ENCODE assay signal across 24 cellular contexts in genomic region chr19:2129486-2129885, GRCh38. TPM values are rescaled to one million over a fixed set of nuclear protein-coding genes. Genes with fewer than 3 reads are reported as not detected.
DNase-seq lines count a peak whose midpoint lies in the region; ATAC-seq and TF ChIP-seq lines count a peak whose summit lies in the region.
"Had no signal": no experiment of that assay in that cellular context is flagged by ENCODE, and none has a peak within 500 bp of the region (broad histone marks: within the 10 kb centered on the region; RNA-seq: fewer than 3 reads in every experiment).

No MANE protein-coding gene starts in this region.

- H3K4me3 ChIP-seq in heart left ventricle (no peak overlapping the region), lower lobe of right lung (no peak overlapping the region), mammary epithelial cell (replicated peaks in 1 of 3; ENCODE audit: insufficient read depth in 1 of 3, low read depth in 2 of 3, low read length in 3 of 3) (no peak overlapping the region), PC-9 (no peak overlapping the region)
- H3K4me3 ChIP-seq: GM23338, Peyer's patch had no signal

- POLR2A ChIA-PET in PC-9 (lab: Charles Lee; ENCODE audit: unreplicated experiment): no interaction called here

- H4K20me1 ChIP-seq in mammary epithelial cell (ENCODE audit: insufficient read depth, low read length) (no peaks in the 10 kb centered on the region), PC-9 (ENCODE audit: insufficient read depth) (0 out of 2 replicates have a peak, but pooled peaks cover under 1% of the 10 kb centered on the region)

- no peaks in the 10 kb centered on the region for H3K9me3 ChIP-seq in heart left ventricle
- no peaks in the 10 kb centered on the region for H3K9me3 ChIP-seq in lower lobe of right lung
- H3K9me3 ChIP-seq in mammary epithelial cell (replicated peaks; ENCODE audit: insufficient read depth, low read length): no peaks in the 10 kb centered on the region
- H3K9me3 ChIP-seq in PC-9 (ENCODE audit: insufficient read depth, low read depth): no peaks in the 10 kb centered on the region
- H3K9me3 ChIP-seq: Peyer's patch had no signal

- in situ Hi-C loops in mammary epithelial cell (cut with MboI; ENCODE audit: low sequenced_read_pairs in 2 of 2): no loop called here

- no peak for TF ChIP-seq CTCF in heart left ventricle (IDR thresholded peaks at IDR 0.05)
- TF ChIP-seq CTCF in lower lobe of right lung (IDR thresholded peaks at IDR 0.05): no peak
- no peak for TF ChIP-seq CTCF in mammary epithelial cell (conservative IDR thresholded peaks at IDR 0.05 in 1 of 2, IDR thresholded peaks at IDR 0.05 in 1 of 2; ENCODE audit: extremely low read depth in 1 of 2, insufficient read depth in 1 of 2, low read depth in 1 of 2, low read length in 2 of 2)
- no peak for TF ChIP-seq CTCF in PC-9 (conservative IDR thresholded peaks at IDR 0.05)

- H3K36me3 ChIP-seq in heart left ventricle (peaks cover 0 to 88% (median 62%) of the 10 kb centered on the region in 9 donors), lower lobe of right lung (peaks cover 90% of the 10 kb centered on the region), mammary epithelial cell (ENCODE audit: insufficient read depth, low read length) (peaks cover 24% of the 10 kb centered on the region), PC-9 (ENCODE audit: low read depth) (no peaks in the 10 kb centered on the region)

- intact Hi-C loops in Right ventricle myocardium inferior (cut with DNase I): no loop called here
- intact Hi-C loops in cardiac septum (cut with DNase I): no loop called here
- intact Hi-C loops in heart left ventricle (cut with DNase I): no loop called here
- intact Hi-C loops in lower lobe of right lung (cut with DNase I): no loop called here
- intact Hi-C loops in mammary epithelial cell (cut with micrococcal nuclease): no loop called here
- intact Hi-C loops in PC-9 (cut with micrococcal nuclease; ENCODE audit: unreplicated experiment): no loop called here

- 62 to 100% (median 75%) methylated on average over 3 to 11 of the region's 11 CpGs for WGBS in heart left ventricle, 4 donors
- 86% methylated on average over 11 of the region's 11 CpGs for WGBS in mammary epithelial cell (ENCODE audit: low coverage, missing lambda C conversion rate)

- H3K27ac ChIP-seq in heart left ventricle: peak overlapping the region in 11 of 12 donors; percentile 49 to 96 (median 72)
- H3K27ac ChIP-seq in lower lobe of right lung: no peak overlapping the region
- no peak overlapping the region for H3K27ac ChIP-seq in mammary epithelial cell (ENCODE audit: insufficient read depth, low read depth, low read length)
- no peak overlapping the region for H3K27ac ChIP-seq in PC-9
- H3K27ac ChIP-seq: 22Rv1, C4-2B, Peyer's patch had no signal

- BruUV-seq in mammary epithelial cell (replicated peaks; lab: Mats Ljungman, UMichigan) (no TSS peak), PC-9 (replicated peaks; lab: Mats Ljungman, UMichigan) (no TSS peak)

- CTCF ChIA-PET in mammary epithelial cell (lab: Charles Lee; ENCODE audit: low non-redundant PET) (no interaction called here), PC-9 (lab: Charles Lee) (no interaction called here)

- H3K4me2 ChIP-seq in mammary epithelial cell (ENCODE audit: insufficient read depth, low read depth, low read length): no peak overlapping the region
- H3K4me2 ChIP-seq in PC-9: no peak overlapping the region
- H3K4me2 ChIP-seq: GM23338 had no signal

- H3K9me2 ChIP-seq in PC-9 (ENCODE audit: insufficient read depth): no peaks in the 10 kb centered on the region

- no peak overlapping the region for H3K9ac ChIP-seq in mammary epithelial cell (ENCODE audit: insufficient read depth, low read length)

- H2AFZ ChIP-seq in mammary epithelial cell (ENCODE audit: low read depth, low read length): no peak overlapping the region
- H2AFZ ChIP-seq in PC-9: no peak overlapping the region
- H2AFZ ChIP-seq: GM23338 had no signal

- peaks cover 56% of the 10 kb centered on the region for H3K79me2 ChIP-seq in mammary epithelial cell (ENCODE audit: insufficient read depth, low read length)
- no peaks in the 10 kb centered on the region for H3K79me2 ChIP-seq in PC-9 (ENCODE audit: low read depth)

- DNase-seq in Right ventricle myocardium inferior (ENCODE audit: missing footprints) (peak; percentile 77), cardiac septum (ENCODE audit: low spot score) (no peak), heart left ventricle (peak in 4 of 5 donors; percentile 39 to 91 (median 78)), lower lobe of right lung (peak; percentile 28), H4 (ENCODE audit: low spot score) (no peak), LoVo (ENCODE audit: low spot score) (no peak), mammary epithelial cell (no peak), PC-9 (no peak)
- DNase-seq: AML-193; EL; GF-D8; MM.1S; NCI-H1092; NCI-H1436 treated with DMSO at 0.1 percent for 48 hours; NCI-H2029; NCI-H2227 treated with DMSO at 0.1 percent for 48 hours; NCI-H510A treated with DMSO at 0.1 percent for 48 hours; NCI-H774; NK-92 treated with Interleukin-12 subunit alpha and Interleukin-12 subunit beta, amount 100 ng/mL, for 24 hours; Peyer's patch had no signal

- TF ChIP-seq POLR2A in heart left ventricle (IDR thresholded peaks at IDR 0.05): no peak

- dilution Hi-C loops in mammary epithelial cell (cut with HindIII; ENCODE audit: low sequenced_read_pairs): no loop called here

- H3K4me1 ChIP-seq in heart left ventricle: peaks cover 0 to 32% (median 15%) of the 10 kb centered on the region in 12 donors
- H3K4me1 ChIP-seq in lower lobe of right lung: no peaks in the 10 kb centered on the region
- no peaks in the 10 kb centered on the region for H3K4me1 ChIP-seq in mammary epithelial cell (ENCODE audit: insufficient read depth, low read length)
- H3K4me1 ChIP-seq in PC-9 (replicated peaks; ENCODE audit: insufficient read depth): no peaks in the 10 kb centered on the region
- H3K4me1 ChIP-seq: Peyer's patch had no signal

- no peaks in the 10 kb centered on the region for H3F3A ChIP-seq in PC-9 (ENCODE audit: insufficient read depth, low read depth)

- peak; percentile 67 for ATAC-seq in Right ventricle myocardium inferior
- ATAC-seq in heart left ventricle: peak; percentile 58 to 81 (median 74)
- no peak for ATAC-seq in lower lobe of right lung
- ATAC-seq: GM23338, HCT116 had no signal

- H3K27me3 ChIP-seq in heart left ventricle: no peaks in the 10 kb centered on the region
- no peaks in the 10 kb centered on the region for H3K27me3 ChIP-seq in lower lobe of right lung (ENCODE audit: low read depth)
- no peaks in the 10 kb centered on the region for H3K27me3 ChIP-seq in mammary epithelial cell (ENCODE audit: insufficient read depth, low read length)
- no peaks in the 10 kb centered on the region for H3K27me3 ChIP-seq in PC-9 (ENCODE audit: insufficient read depth, low read depth)
- H3K27me3 ChIP-seq: Peyer's patch had no signal

RNA-seq across cellular contexts. Expression of gene AP3D1, which starts 21.9 kb away (rescaled TPM):
- total RNA-seq in Right ventricle myocardium inferior (71.8 TPM), cardiac septum (89.0 TPM), heart left ventricle (100 to 1,000 TPM in 5 of 9 donors, 10 to 100 TPM in 4; 63.1 to 116 (median 103) TPM), lower lobe of right lung (99.5 TPM), mammary epithelial cell (100 to 1,000 TPM; 124 to 143 TPM), PC-9 (2021) (75.5 and 87.2 TPM in 2 replicates)
- polyA plus RNA-seq in heart left ventricle (100 to 1,000 TPM in 1 of 2 donors, 10 to 100 TPM in 1; 66.3 to 124 TPM), mammary epithelial cell (95.6 TPM)
- total RNA-seq in H4 (2014; rRNA removed; shearing (Covaris generic)): 51.0 and 60.4 TPM in 2 replicates
- 288 TPM for polyA minus RNA-seq in mammary epithelial cell

RNA-seq across cellular contexts. Expression of gene IZUMO4, which starts 32.8 kb away (rescaled TPM):
- total RNA-seq in Right ventricle myocardium inferior (1.4 TPM), cardiac septum (4.3 TPM), heart left ventricle (1 to 10 TPM in 8 of 9 donors, not detected in 1; 1.7 to 6.2 (median 2.3) TPM), lower lobe of right lung (7.4 TPM), mammary epithelial cell (10 to 100 TPM in 1 of 2 donors, 1 to 10 TPM in 1; 1.2 to 11.2 TPM), PC-9 (2021) (1.5 and 2.4 TPM in 2 replicates)
- polyA plus RNA-seq in heart left ventricle (1 to 10 TPM; 4.4 to 5.8 TPM), mammary epithelial cell (12.6 TPM)
- total RNA-seq in H4 (2014; rRNA removed; shearing (Covaris generic)): 1.3 and 4.2 TPM in 2 replicates
- polyA minus RNA-seq in mammary epithelial cell: 8.8 TPM

RNA-seq across cellular contexts. Expression of gene MOB3A, which starts 33.4 kb away (rescaled TPM):
- total RNA-seq in Right ventricle myocardium inferior: 14.3 TPM
- 17.0 TPM for total RNA-seq in cardiac septum
- total RNA-seq in heart left ventricle: 10 to 100 TPM; 10.8 to 32.3 (median 16.7) TPM
- 10 to 100 TPM in 1 of 2 donors, 1 to 10 TPM in 1; 7.1 to 18.6 TPM for polyA plus RNA-seq in heart left ventricle
- 69.2 TPM for total RNA-seq in lower lobe of right lung
- 3.8 and 9.0 TPM in 2 replicates for total RNA-seq in H4 (2014; rRNA removed; shearing (Covaris generic))
- 10 to 100 TPM; 22.0 to 91.4 TPM for total RNA-seq in mammary epithelial cell
- polyA plus RNA-seq in mammary epithelial cell: 84.2 TPM
- polyA minus RNA-seq in mammary epithelial cell: 147 TPM
- 22.8 and 28.9 TPM in 2 replicates for total RNA-seq in PC-9 (2021)

RNA-seq across cellular contexts. Expression of gene DOT1L, which starts 34.2 kb away (rescaled TPM):
- total RNA-seq in Right ventricle myocardium inferior (9.7 TPM), cardiac septum (15.2 TPM), heart left ventricle (10 to 100 TPM in 6 of 9 donors, 1 to 10 TPM in 3; 5.2 to 24.0 (median 10.8) TPM), lower lobe of right lung (33.0 TPM), mammary epithelial cell (10 to 100 TPM in 1 of 2 donors, 1 to 10 TPM in 1; 4.3 to 25.6 TPM), PC-9 (2021) (16.0 and 23.9 TPM in 2 replicates)
- polyA plus RNA-seq in heart left ventricle (10 to 100 TPM in 1 of 2 donors, 1 to 10 TPM in 1; 5.7 to 22.4 TPM), mammary epithelial cell (6.3 TPM)
- 1.5 and 6.8 TPM in 2 replicates for total RNA-seq in H4 (2014; rRNA removed; shearing (Covaris generic))
- 31.7 TPM for polyA minus RNA-seq in mammary epithelial cell

Comparison
In these comparisons a context has a peak if more than half of its experiments do, and no peak if none do; other contexts are left out.
1. DNase-seq: peak in Right ventricle myocardium inferior (single experiment), heart left ventricle (4 of 5) and lower lobe of right lung (single experiment); none in cardiac septum (single experiment), H4 (single experiment), LoVo (single experiment), mammary epithelial cell (single experiment) and PC-9 (0 of 2).
2. ATAC-seq: peak in Right ventricle myocardium inferior (single experiment) and heart left ventricle (4 of 4); none in lower lobe of right lung (0 of 2).
3. H3K27ac ChIP-seq: peak in heart left ventricle (11 of 12); none in lower lobe of right lung (single experiment), mammary epithelial cell (single experiment) and PC-9 (single experiment).